In genomic region chr1:156266051-156266450, GRCh38 we compare ENCODE assay signal across 18 cellular contexts. TPM values are rescaled to one million over a fixed set of nuclear protein-coding genes. Genes with fewer than 3 reads are reported as not detected.
A peak's percentile ranks its signal among the peaks of the same experiment; 100 is the strongest.
DNase-seq lines count a peak whose midpoint lies in the region; ATAC-seq, FAIRE-seq and TF ChIP-seq lines count a peak whose summit lies in the region.
"Had no signal": no experiment of that assay in that cellular context is flagged by ENCODE, and none has a peak within 500 bp of the region (broad histone marks: within the 10 kb centered on the region; RNA-seq: fewer than 3 reads in every experiment).

No MANE protein-coding gene starts in this region.

- H3K4me3 ChIP-seq in HEK293 (ENCODE audit: low read depth, low read length) (no peak overlapping the region), GM12878 (no peak overlapping the region), neuronal stem cell (ENCODE audit: low read length in 2 of 2) (no peak overlapping the region)
- H3K4me3 ChIP-seq: GM23248 had no signal

- H2BK120ac ChIP-seq in neuronal stem cell (ENCODE audit: low read depth, low read length): no peak overlapping the region

- no peak for TF ChIP-seq CTCF in HEK293 (tag by site-specific recombination; IDR thresholded peaks at IDR 0.05)
- TF ChIP-seq CTCF in GM12878 (IDR thresholded peaks at IDR 0.05 in 2 of 3, conservative IDR thresholded peaks at IDR 0.05 in 1 of 3; ENCODE audit: control insufficient read depth in 2 of 3, extremely low read depth in 1 of 3, insufficient read depth in 1 of 3, low read depth in 3 of 3, low read length in 3 of 3): no peak

- H3K4me2 ChIP-seq in GM12878 (ENCODE audit: control insufficient read depth, insufficient read depth) (no peak overlapping the region), neuronal stem cell (ENCODE audit: insufficient read depth, low read length, poor library complexity, severe bottlenecking) (no peak overlapping the region)
- H3K4me2 ChIP-seq: SK-N-SH had no signal

- H2BK5ac ChIP-seq in neuronal stem cell (ENCODE audit: low read length): no peak overlapping the region

- H3K27ac ChIP-seq in HEK293 (ENCODE audit: extremely low read depth, low read depth, low read length): no peak overlapping the region
- H3K27ac ChIP-seq in GM12878 (ENCODE audit: control insufficient read depth, insufficient read depth): no peak overlapping the region
- no peak overlapping the region for H3K27ac ChIP-seq in neuronal stem cell (replicated peaks; ENCODE audit: low read length)
- H3K27ac ChIP-seq: GM23248 had no signal

- POLR2A ChIA-PET in HEK293 (lab: Yijun Ruan, JAX) (no interaction called here), GM12878 (lab: Charles Lee) (no interaction called here)

- no peak overlapping the region for H3K18ac ChIP-seq in neuronal stem cell (ENCODE audit: low read length)

- no peak for TF ChIP-seq RAD21 in GM12878 (IDR thresholded peaks at IDR 0.05; ENCODE audit: insufficient read depth, low read depth, low read length)

- no peak overlapping the region for H4K8ac ChIP-seq in neuronal stem cell (ENCODE audit: low read depth, low read length)

- H3K4me1 ChIP-seq in HEK293 (ENCODE audit: control insufficient read depth, insufficient read depth, low read length) (no peaks in the 10 kb centered on the region), GM12878 (ENCODE audit: control insufficient read depth, insufficient read depth, low read length) (no peaks in the 10 kb centered on the region), neuronal stem cell (ENCODE audit: control insufficient read depth in 2 of 2, insufficient read depth in 1 of 2, low read depth in 1 of 2, low read length in 2 of 2) (no peaks in the 10 kb centered on the region)

- H3K4ac ChIP-seq in neuronal stem cell (ENCODE audit: low read length): no peak overlapping the region

- DNase-seq in GM12878 (ENCODE audit: low read depth, low spot score) (no peak), neuronal stem cell (ENCODE audit: low spot score) (no peak), NCI-H510A treated with DMSO at 0.1 percent for 48 hours (lab: John Stamatoyannopoulos, UW) (no peak)
- DNase-seq: ACHN; C1 segment of cervical spinal cord; CD8-positive, alpha-beta memory T cell; DMS79 treated with DMSO at 0.1 percent for 48 hours; GM23248; HCEC 1CT; NCI-H1105; NCI-H1694; NCI-H2081 treated with DMSO at 0.1 percent for 48 hours; NCI-H446 treated with DMSO at 0.1 percent for 48 hours; SHP77; SK-N-SH had no signal

- no peak overlapping the region for H4K91ac ChIP-seq in neuronal stem cell (ENCODE audit: low read depth, low read length, poor library complexity)

- H3K79me1 ChIP-seq in neuronal stem cell (ENCODE audit: low read depth, low read length): peaks cover 5% of the 10 kb centered on the region

- CTCF ChIA-PET in HEK293 (lab: Yijun Ruan, JAX) (no interaction called here), GM12878 (lab: Yijun Ruan, JAX) (no interaction called here)

- H3K36me3 ChIP-seq in HEK293 (ENCODE audit: control insufficient read depth in 2 of 2, insufficient read depth in 1 of 2, low read length in 2 of 2) (peaks cover 66 to 94% of the 10 kb centered on the region in 2 experiments), GM12878 (ENCODE audit: control insufficient read depth in 2 of 2, insufficient read depth in 2 of 2, low read length in 1 of 2) (peaks cover 41 to 49% of the 10 kb centered on the region in 2 experiments), neuronal stem cell (replicated peaks in 1 of 2; ENCODE audit: control insufficient read depth in 2 of 2, insufficient read depth in 2 of 2, low read length in 2 of 2) (peaks cover 54 to 91% of the 10 kb centered on the region in 2 donors)

- BruUV-seq in GM12878 (replicated peaks; lab: Mats Ljungman, UMichigan): TSS peak; percentile 53

- no peak overlapping the region for H2BK12ac ChIP-seq in neuronal stem cell (ENCODE audit: low read length)

- H3K27me3 ChIP-seq in GM12878 (replicated peaks in 1 of 2; ENCODE audit: control insufficient read depth in 2 of 2, insufficient read depth in 2 of 2, low read length in 1 of 2): no peaks in the 10 kb centered on the region
- H3K27me3 ChIP-seq in neuronal stem cell (ENCODE audit: control insufficient read depth in 3 of 3, insufficient read depth in 3 of 3, low read depth in 1 of 3, low read length in 3 of 3): no peaks in the 10 kb centered on the region

- WGBS in GM12878 (ENCODE audit: insufficient coverage, insufficient replicate concordance, low lambda C conversion rate, missing lambda C conversion rate): 93% methylated on average over 13 of the region's 13 CpGs
- WGBS in neuronal stem cell (ENCODE audit: extremely low coverage in 2 of 2, insufficient read length in 2 of 2, insufficient replicate concordance in 1 of 2), 2 donors: no CpG with 5 or more reads among the region's 13 CpGs

- RAD21 ChIA-PET in GM12878 (lab: Charles Lee; ENCODE audit: unreplicated experiment): no interaction called here

- ATAC-seq in GM12878 (no peak), GM19467 (IDR thresholded peaks at IDR 0.05; ENCODE audit: unreplicated experiment) (no peak)

- no peak overlapping the region for H2AK5ac ChIP-seq in neuronal stem cell (ENCODE audit: low read depth, low read length)

- SMC1A ChIA-PET in GM12878 (lab: Charles Lee; ENCODE audit: uncharacterized antibody, unreplicated experiment): no interaction called here

- no peak for FAIRE-seq in GM12878 (lab: Jason Lieb, UNC)
- FAIRE-seq: HTR-8/SVneo had no signal

- no peak overlapping the region for H3K9ac ChIP-seq in GM12878 (ENCODE audit: control insufficient read depth, insufficient read depth, low read length)
- H3K9ac ChIP-seq in neuronal stem cell (ENCODE audit: low read depth, low read length, poor library complexity): no peak overlapping the region
- H3K9ac ChIP-seq: GM23248, SK-N-SH had no signal

- in situ Hi-C loops in GM12878 (cut with MboI): no loop called here

- intact Hi-C loops in GM12878 (cut with micrococcal nuclease; ENCODE audit: unreplicated experiment): no loop called here

- H2AFZ ChIP-seq in GM12878 (ENCODE audit: control insufficient read depth, low read depth, low read length): no peak overlapping the region
- no peak overlapping the region for H2AFZ ChIP-seq in neuronal stem cell (ENCODE audit: low read length)
- H2AFZ ChIP-seq: GM23248 had no signal

- no peaks in the 10 kb centered on the region for H3K9me3 ChIP-seq in HEK293 (ENCODE audit: control insufficient read depth, insufficient read depth, low read depth, low read length)
- no peaks in the 10 kb centered on the region for H3K9me3 ChIP-seq in GM12878 (replicated peaks; ENCODE audit: control insufficient read depth, insufficient read depth, low read length)
- no peaks in the 10 kb centered on the region for H3K9me3 ChIP-seq in neuronal stem cell (replicated peaks in 1 of 2; ENCODE audit: control insufficient read depth in 2 of 2, insufficient read depth in 1 of 2, low read depth in 1 of 2, low read length in 2 of 2)
- H3K9me3 ChIP-seq: SK-N-SH had no signal

- H3K14ac ChIP-seq in neuronal stem cell (ENCODE audit: low read length): no peak overlapping the region

- H4K20me1 ChIP-seq in GM12878 (ENCODE audit: control insufficient read depth, insufficient read depth): no peaks in the 10 kb centered on the region

- TF ChIP-seq EP300 in GM12878 (IDR thresholded peaks at IDR 0.05; ENCODE audit: borderline replicate concordance in 1 of 2, control insufficient read depth in 1 of 2, low read depth in 2 of 2, low read length in 2 of 2): no peak

- H2BK15ac ChIP-seq in neuronal stem cell (ENCODE audit: low read length): no peak overlapping the region

- peak overlapping the region; percentile 56 for H3K23ac ChIP-seq in neuronal stem cell (ENCODE audit: low read depth, low read length, poor library complexity)

- no peaks in the 10 kb centered on the region for H3K79me2 ChIP-seq in GM12878 (ENCODE audit: control insufficient read depth, insufficient read depth, low read length)

- TF ChIP-seq POLR2A in GM12878 (IDR thresholded peaks at IDR 0.05; ENCODE audit: low read depth, low read length): no peak

RNA-seq across cellular contexts. Expression of gene SMG5, which starts 16.6 kb away (rescaled TPM):
- total RNA-seq in GM12878 (2013; cell fraction: nucleolus; rRNA removed): 166 and 207 TPM in 2 replicates
- 51.0 and 57.3 TPM in 2 replicates for total RNA-seq in GM12878 (2014; rRNA removed)
- 30.4 and 32.4 TPM in 2 replicates for total RNA-seq in GM12878 (2014; rRNA removed; fragmentation: Illumina TruSeq; extraction: Trizol)
- 54.6 and 61.5 TPM in 2 replicates for total RNA-seq in GM12878 (2021)
- polyA plus RNA-seq in GM12878 (2011; ENCODE audit: low read depth): 19.6 TPM
- polyA plus RNA-seq in GM12878 (2011; rRNA removed): 17.7 and 27.7 TPM in 2 replicates
- polyA plus RNA-seq in GM12878 (2011; cell fraction: cytosol; rRNA removed): 28.8 and 32.9 TPM in 2 replicates
- polyA plus RNA-seq in GM12878 (2011; cell fraction: nucleus; rRNA removed): 179 and 188 TPM in 2 replicates
- 35.5 and 35.6 TPM in 2 replicates for polyA plus RNA-seq in GM12878 (2012)
- polyA plus RNA-seq in GM12878 (2014; fragmentation: Illumina TruSeq; extraction: Trizol): 27.8 and 45.7 TPM in 2 replicates
- 1 to 10 TPM in 1 of 2 experiments, under 1 TPM in 1; 0.76 to 1.9 TPM for polyA plus RNA-seq in GM12878 (2014; fragmentation: Nextera tagmentation; extraction: Ambion mirVana)
- polyA plus RNA-seq in GM12878 (2014; rRNA removed): 54.0 and 54.8 TPM in 2 replicates
- 10 to 100 TPM; 51.9 to 55.9 TPM for polyA plus RNA-seq in GM12878 (2016; fragmentation: Nextera tagmentation; extraction: Ambion mirVana)
- polyA minus RNA-seq in GM12878 (2011; rRNA and poly(A)+ RNA removed): 23.0 and 30.5 TPM in 2 replicates
- 7.8 and 9.4 TPM in 2 replicates for polyA minus RNA-seq in GM12878 (2011; cell fraction: cytosol; rRNA and poly(A)+ RNA removed)
- polyA minus RNA-seq in GM12878 (2011; cell fraction: nucleus; rRNA and poly(A)+ RNA removed): 25.3 and 33.9 TPM in 2 replicates
- polyA plus RNA-seq in neuronal stem cell (2013, experiment 1 of 2): 36.6 TPM
- polyA plus RNA-seq in neuronal stem cell (2013, experiment 2 of 2): 35.4 TPM

RNA-seq across cellular contexts. Expression of gene TMEM79, which starts 18.1 kb away (rescaled TPM):
- total RNA-seq in GM12878 (2013; cell fraction: nucleolus; rRNA removed): 7.0 and 7.2 TPM in 2 replicates
- total RNA-seq in GM12878 (2014; rRNA removed): 1.9 and 3.8 TPM in 2 replicates
- 2.2 and 2.5 TPM in 2 replicates for total RNA-seq in GM12878 (2014; rRNA removed; fragmentation: Illumina TruSeq; extraction: Trizol)
- total RNA-seq in GM12878 (2021): 3.1 and 4.0 TPM in 2 replicates
- 1.7 TPM for polyA plus RNA-seq in GM12878 (2011; ENCODE audit: low read depth)
- 2.0 and 3.8 TPM in 2 replicates for polyA plus RNA-seq in GM12878 (2011; rRNA removed)
- 5.7 and 7.1 TPM in 2 replicates for polyA plus RNA-seq in GM12878 (2011; cell fraction: cytosol; rRNA removed)
- polyA plus RNA-seq in GM12878 (2011; cell fraction: nucleus; rRNA removed): 16.8 and 20.3 TPM in 2 replicates
- 2.8 and 4.1 TPM in 2 replicates for polyA plus RNA-seq in GM12878 (2012)
- 0.86 and 2.6 TPM in 2 replicates for polyA plus RNA-seq in GM12878 (2014; fragmentation: Illumina TruSeq; extraction: Trizol)
- polyA plus RNA-seq in GM12878 (2014; fragmentation: Nextera tagmentation; extraction: Ambion mirVana): 1 to 10 TPM in 1 of 2 experiments, under 1 TPM in 1; 0.47 to 1.2 TPM
- polyA plus RNA-seq in GM12878 (2014; rRNA removed): 5.2 and 7.3 TPM in 2 replicates
- polyA plus RNA-seq in GM12878 (2016; fragmentation: Nextera tagmentation; extraction: Ambion mirVana): 1 to 10 TPM; 5.1 to 5.2 TPM
- 2.6 and 6.3 TPM in 2 replicates for polyA minus RNA-seq in GM12878 (2011; rRNA and poly(A)+ RNA removed)
- 0.73 and 0.80 TPM in 2 replicates for polyA minus RNA-seq in GM12878 (2011; cell fraction: cytosol; rRNA and poly(A)+ RNA removed)
- polyA minus RNA-seq in GM12878 (2011; cell fraction: nucleus; rRNA and poly(A)+ RNA removed): 5.4 and 8.4 TPM in 2 replicates
- 1.4 TPM for polyA plus RNA-seq in neuronal stem cell (2013, experiment 1 of 2)
- polyA plus RNA-seq in neuronal stem cell (2013, experiment 2 of 2): 1.5 TPM

RNA-seq across cellular contexts. Expression of gene PAQR6, which starts 18.2 kb away (rescaled TPM):
- total RNA-seq in GM12878 (2013; cell fraction: nucleolus; rRNA removed): 7.9 and 12.4 TPM in 2 replicates
- total RNA-seq in GM12878 (2014; rRNA removed): 2.3 and 2.9 TPM in 2 replicates
- 0.98 and 1.1 TPM in 2 replicates for total RNA-seq in GM12878 (2014; rRNA removed; fragmentation: Illumina TruSeq; extraction: Trizol)
- 2.6 and 3.5 TPM in 2 replicates for total RNA-seq in GM12878 (2021)
- 2.2 TPM for polyA plus RNA-seq in GM12878 (2011; ENCODE audit: low read depth)
- 1.8 and 2.4 TPM in 2 replicates for polyA plus RNA-seq in GM12878 (2011; rRNA removed)
- 2.2 and 3.4 TPM in 2 replicates for polyA plus RNA-seq in GM12878 (2011; cell fraction: cytosol; rRNA removed)
- polyA plus RNA-seq in GM12878 (2011; cell fraction: nucleus; rRNA removed): 31.9 and 41.6 TPM in 2 replicates
- polyA plus RNA-seq in GM12878 (2012): 4.3 and 5.0 TPM in 2 replicates
- 1.0 and 1.3 TPM in 2 replicates for polyA plus RNA-seq in GM12878 (2014; fragmentation: Illumina TruSeq; extraction: Trizol)
- polyA plus RNA-seq in GM12878 (2014; fragmentation: Nextera tagmentation; extraction: Ambion mirVana): under 1 TPM; 0.42 to 0.73 TPM
- 4.5 and 5.1 TPM in 2 replicates for polyA plus RNA-seq in GM12878 (2014; rRNA removed)
- polyA plus RNA-seq in GM12878 (2016; fragmentation: Nextera tagmentation; extraction: Ambion mirVana): 1 to 10 TPM in 1 of 2 experiments, under 1 TPM in 1; 0.77 to 1.3 TPM
- polyA minus RNA-seq in GM12878 (2011; rRNA and poly(A)+ RNA removed): 0.29 and 0.46 TPM in 2 replicates
- not detected in 2 replicates for polyA minus RNA-seq in GM12878 (2011; cell fraction: cytosol; rRNA and poly(A)+ RNA removed)
- polyA minus RNA-seq in GM12878 (2011; cell fraction: nucleus; rRNA and poly(A)+ RNA removed): 1.5 and 3.1 TPM in 2 replicates
- 8.8 TPM for polyA plus RNA-seq in neuronal stem cell (2013, experiment 1 of 2)
- 8.7 TPM for polyA plus RNA-seq in neuronal stem cell (2013, experiment 2 of 2)

RNA-seq across cellular contexts. Expression of gene BGLAP, which starts 24.1 kb away (rescaled TPM):
- 2.5 and 2.7 TPM in 2 replicates for total RNA-seq in GM12878 (2013; cell fraction: nucleolus; rRNA removed)
- 0.54 and 1.8 TPM in 2 replicates for total RNA-seq in GM12878 (2014; rRNA removed)
- 0.40 TPM in 1 of 2 replicates, not detected in the other for total RNA-seq in GM12878 (2014; rRNA removed; fragmentation: Illumina TruSeq; extraction: Trizol)
- 0.40 and 0.74 TPM in 2 replicates for total RNA-seq in GM12878 (2021)
- 0.45 TPM for polyA plus RNA-seq in GM12878 (2011; ENCODE audit: low read depth)
- polyA plus RNA-seq in GM12878 (2011; rRNA removed): 0.23 TPM in 1 of 2 replicates, not detected in the other
- 0.21 and 0.67 TPM in 2 replicates for polyA plus RNA-seq in GM12878 (2011; cell fraction: cytosol; rRNA removed)
- polyA plus RNA-seq in GM12878 (2011; cell fraction: nucleus; rRNA removed): 1.9 and 2.8 TPM in 2 replicates
- 0.45 and 0.77 TPM in 2 replicates for polyA plus RNA-seq in GM12878 (2012)
- not detected in 2 replicates for polyA plus RNA-seq in GM12878 (2014; fragmentation: Illumina TruSeq; extraction: Trizol)
- not detected for polyA plus RNA-seq in GM12878 (2014; fragmentation: Nextera tagmentation; extraction: Ambion mirVana)
- polyA plus RNA-seq in GM12878 (2014; rRNA removed): 0.69 and 1.3 TPM in 2 replicates
- polyA plus RNA-seq in GM12878 (2016; fragmentation: Nextera tagmentation; extraction: Ambion mirVana): under 1 TPM; 0.20 to 0.40 TPM
- polyA minus RNA-seq in GM12878 (2011; rRNA and poly(A)+ RNA removed): not detected in 2 replicates
- polyA minus RNA-seq in GM12878 (2011; cell fraction: cytosol; rRNA and poly(A)+ RNA removed): not detected in 2 replicates
- polyA minus RNA-seq in GM12878 (2011; cell fraction: nucleus; rRNA and poly(A)+ RNA removed): 1.3 and 2.6 TPM in 2 replicates
- polyA plus RNA-seq in neuronal stem cell (2013, experiment 1 of 2): 0.85 TPM
- 0.80 TPM for polyA plus RNA-seq in neuronal stem cell (2013, experiment 2 of 2)
- total RNA-seq: GM23248 had no signal
- polyA plus RNA-seq: CD8-positive, alpha-beta memory T cell had no signal

RNA-seq across cellular contexts. Expression of gene GLMP, which starts 29.4 kb away (rescaled TPM):
- total RNA-seq in GM12878 (2013; cell fraction: nucleolus; rRNA removed): 15.5 and 20.2 TPM in 2 replicates
- total RNA-seq in GM12878 (2014; rRNA removed): 27.1 and 30.0 TPM in 2 replicates
- 15.0 and 16.3 TPM in 2 replicates for total RNA-seq in GM12878 (2014; rRNA removed; fragmentation: Illumina TruSeq; extraction: Trizol)
- 19.7 and 24.2 TPM in 2 replicates for total RNA-seq in GM12878 (2021)
- polyA plus RNA-seq in GM12878 (2011; ENCODE audit: low read depth): 9.9 TPM
- polyA plus RNA-seq in GM12878 (2011; rRNA removed): 2.3 and 4.4 TPM in 2 replicates
- 6.8 and 8.5 TPM in 2 replicates for polyA plus RNA-seq in GM12878 (2011; cell fraction: cytosol; rRNA removed)
- 8.0 and 8.3 TPM in 2 replicates for polyA plus RNA-seq in GM12878 (2011; cell fraction: nucleus; rRNA removed)
- 16.7 and 18.3 TPM in 2 replicates for polyA plus RNA-seq in GM12878 (2012)
- 12.2 and 23.0 TPM in 2 replicates for polyA plus RNA-seq in GM12878 (2014; fragmentation: Illumina TruSeq; extraction: Trizol)
- 10 to 100 TPM; 10.8 to 12.8 TPM for polyA plus RNA-seq in GM12878 (2014; fragmentation: Nextera tagmentation; extraction: Ambion mirVana)
- polyA plus RNA-seq in GM12878 (2014; rRNA removed): 23.5 and 33.4 TPM in 2 replicates
- 10 to 100 TPM; 19.3 to 19.6 TPM for polyA plus RNA-seq in GM12878 (2016; fragmentation: Nextera tagmentation; extraction: Ambion mirVana)
- 3.7 and 5.3 TPM in 2 replicates for polyA minus RNA-seq in GM12878 (2011; rRNA and poly(A)+ RNA removed)
- 1.5 and 2.0 TPM in 2 replicates for polyA minus RNA-seq in GM12878 (2011; cell fraction: cytosol; rRNA and poly(A)+ RNA removed)
- 4.6 and 5.3 TPM in 2 replicates for polyA minus RNA-seq in GM12878 (2011; cell fraction: nucleus; rRNA and poly(A)+ RNA removed)
- 40.3 TPM for polyA plus RNA-seq in neuronal stem cell (2013, experiment 1 of 2)
- 39.2 TPM for polyA plus RNA-seq in neuronal stem cell (2013, experiment 2 of 2)
